In the genomic region with DNA sequence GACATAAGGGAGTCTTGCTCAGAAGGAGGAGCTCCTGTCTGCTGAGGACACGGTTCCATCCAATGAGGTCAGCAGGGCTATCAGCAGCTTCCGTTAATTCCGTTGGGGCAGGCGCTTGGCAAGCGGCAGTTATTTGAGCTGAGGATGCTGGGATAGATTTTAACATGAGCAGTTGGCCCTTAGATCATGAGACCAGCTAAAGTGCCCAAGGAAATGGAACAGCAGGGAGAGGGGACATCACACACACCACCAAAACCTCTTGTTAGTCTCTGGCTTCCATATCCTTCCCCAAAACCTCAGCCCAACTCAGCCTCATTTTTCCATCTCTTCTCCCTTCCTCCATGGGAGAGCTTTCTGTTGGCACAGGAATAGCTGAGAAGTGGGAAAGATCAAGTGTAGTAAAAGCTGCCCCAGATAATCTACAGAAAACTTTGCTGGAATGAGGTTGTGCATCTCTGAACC, we compare ENCODE assay signal across 1 cellular context.
TF ChIP-seq lines count a peak whose summit lies in the region.

No MANE protein-coding gene starts in this region.

TF ChIP-seq in HepG2, 621 proteins besides CTCF, POLR2A, EP300 and RAD21 (continued from another document):
- TF ChIP-seq NCOR1 (IDR thresholded peaks at IDR 0.05; ENCODE audit: borderline replicate concordance, low read length) (no peak), BRD4 (CRISPR knock-in tag; IDR thresholded peaks at IDR 0.05) (no peak), YY1 (IDR thresholded peaks at IDR 0.05; ENCODE audit: insufficient read depth, insufficient replicate concordance, low read depth, low read length) (no peak), FOXC1 (CRISPR knock-in tag; IDR thresholded peaks at IDR 0.05; ENCODE audit: borderline replicate concordance) (no peak), ELF4 (CRISPR knock-in tag; IDR thresholded peaks at IDR 0.05; ENCODE audit: borderline replicate concordance) (no peak)
